ENCODE assay signal across 30 cellular contexts in the genomic region with DNA sequence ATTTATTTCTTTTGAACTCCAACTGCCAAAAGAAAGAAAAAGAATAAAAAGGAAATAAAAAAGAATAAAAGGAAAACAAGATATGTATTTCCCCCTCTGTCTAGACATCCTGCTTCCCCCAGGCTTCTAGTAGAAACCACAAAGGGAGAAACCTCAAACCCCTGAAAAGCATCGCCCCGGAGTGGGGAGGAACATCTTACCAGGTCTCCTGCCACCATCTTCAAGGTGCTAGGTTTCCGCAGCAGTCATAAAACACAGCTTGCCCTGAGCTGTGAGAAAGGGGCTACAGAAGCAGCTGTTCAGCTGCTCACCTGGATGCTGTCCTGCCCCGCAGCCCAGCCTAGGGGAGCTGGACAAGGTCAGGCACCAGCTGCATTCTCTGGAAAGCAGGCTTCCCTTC.
DNase-seq lines count a peak whose midpoint lies in the region; ATAC-seq and TF ChIP-seq lines count a peak whose summit lies in the region.
"Had no signal": no experiment of that assay in that cellular context is flagged by ENCODE, and none has a peak within 500 bp of the region (broad histone marks: within the 10 kb centered on the region; RNA-seq: fewer than 3 reads in every experiment).

No MANE protein-coding gene starts in this region.

- POLR2A ChIA-PET in PC-3 (lab: Charles Lee; ENCODE audit: unreplicated experiment): no interaction called here

- H3K79me2 ChIP-seq in PC-3 (ENCODE audit: low read length): no peaks in the 10 kb centered on the region

- TF ChIP-seq CTCF in WERI-Rb-1 (IDR thresholded peaks at IDR 0.05; ENCODE audit: low read depth, low read length): no peak
- TF ChIP-seq CTCF in PC-3 (conservative IDR thresholded peaks at IDR 0.05; ENCODE audit: low read depth, low read length): no peak
- TF ChIP-seq CTCF in psoas muscle (IDR thresholded peaks at IDR 0.05): no peak

- CTCF ChIA-PET in PC-3 (lab: Charles Lee): no interaction called here

- H3K27ac ChIP-seq in BLaER1: no peak overlapping the region
- H3K27ac ChIP-seq in WERI-Rb-1: peak overlapping the region; percentile 29; the same call in 1 of the 2 replicates
- no peak overlapping the region for H3K27ac ChIP-seq in PC-3 (ENCODE audit: low read length)
- H3K27ac ChIP-seq in psoas muscle: no peak overlapping the region
- H3K27ac ChIP-seq: 22Rv1, C4-2B, sigmoid colon had no signal

- H3K36me3 ChIP-seq in BLaER1 (no peaks in the 10 kb centered on the region), WERI-Rb-1 (no peaks in the 10 kb centered on the region), PC-3 (ENCODE audit: low read depth, low read length) (no peaks in the 10 kb centered on the region), psoas muscle (ENCODE audit: insufficient read depth in 1 of 2, low read depth in 1 of 2) (no peaks in the 10 kb centered on the region)
- H3K36me3 ChIP-seq: sigmoid colon had no signal

- H3K27me3 ChIP-seq in BLaER1 (no peaks in the 10 kb centered on the region), WERI-Rb-1 (ENCODE audit: insufficient read depth, low read depth, severe bottlenecking) (no peaks in the 10 kb centered on the region), PC-3 (ENCODE audit: low read length) (peaks cover 32% of the 10 kb centered on the region), psoas muscle (ENCODE audit: insufficient read depth in 3 of 3, low read length in 2 of 3) (no peaks in the 10 kb centered on the region)
- H3K27me3 ChIP-seq: sigmoid colon had no signal

- H3K9me3 ChIP-seq in BLaER1: no peaks in the 10 kb centered on the region
- H3K9me3 ChIP-seq in WERI-Rb-1 (ENCODE audit: severe bottlenecking): peaks cover 5% of the 10 kb centered on the region
- H3K9me3 ChIP-seq in PC-3 (ENCODE audit: low read length): no peaks in the 10 kb centered on the region
- H3K9me3 ChIP-seq in psoas muscle: no peaks in the 10 kb centered on the region
- H3K9me3 ChIP-seq: mucosa of descending colon, sigmoid colon had no signal

- H3K4me3 ChIP-seq in BLaER1 (no peak overlapping the region), WERI-Rb-1 (ENCODE audit: low read depth, low read length) (no peak overlapping the region), PC-3 (ENCODE audit: low read length) (no peak overlapping the region), psoas muscle (no peak overlapping the region)
- H3K4me3 ChIP-seq: mucosa of descending colon, sigmoid colon had no signal

- H2AFZ ChIP-seq in PC-3 (ENCODE audit: low read length): no peak overlapping the region

- intact Hi-C loops in PC-3 (cut with micrococcal nuclease) (no loop called here), psoas muscle (cut with DNase I) (no loop called here)

- no peak overlapping the region for H3K9ac ChIP-seq in BLaER1
- H3K9ac ChIP-seq in PC-3 (ENCODE audit: low read length): no peak overlapping the region

- no peaks in the 10 kb centered on the region for H3K9me2 ChIP-seq in PC-3 (replicated peaks; ENCODE audit: low read length)

- H3K4me2 ChIP-seq in BLaER1: peak overlapping the region; percentile 48
- H3K4me2 ChIP-seq in PC-3 (ENCODE audit: low read length): no peak overlapping the region

- ATAC-seq in activated naive CD8-positive, alpha-beta T cell treated with anti-CD3 and anti-CD28 coated beads, Interleukin-2, amount 50 U/mL, for 24 hours: peak; percentile 65
- ATAC-seq in PC-3: no peak
- no peak for ATAC-seq in psoas muscle
- ATAC-seq: left colon; mucosa of descending colon; stimulated activated effector memory CD8-positive, alpha-beta T cell treated with anti-CD3 and anti-CD28 coated beads, Interleukin-12 subunit alpha, Interleukin-12 subunit beta, amount 100 ng/mL, for 72 hours; WTC11 had no signal

- H3K27me3 Mint-ChIP-seq in T-helper 1 cell treated with Interleukin-12 subunit alpha and Interleukin-12 subunit beta and Interleukin-4 antibody, amounts not matched to agents 30 μg/mL and 1 μg/mL, for 36 hours (ENCODE audit: low read depth): peaks cover 32% of the 10 kb centered on the region
- H3K27me3 Mint-ChIP-seq in activated naive CD8-positive, alpha-beta T cell treated with anti-CD3 and anti-CD28 coated beads, Interleukin-2, amount 50 U/mL, for 24 hours: peaks cover 51% of the 10 kb centered on the region

- 78 to 86% (median 79%) methylated on average over 4 of the region's 4 CpGs for WGBS in psoas muscle, 3 donors

- H3K27ac Mint-ChIP-seq in T-helper 1 cell treated with Interleukin-12 subunit alpha and Interleukin-12 subunit beta and Interleukin-4 antibody, amounts not matched to agents 30 μg/mL and 1 μg/mL, for 36 hours: no peak overlapping the region
- H3K27ac Mint-ChIP-seq in activated naive CD8-positive, alpha-beta T cell treated with anti-CD3 and anti-CD28 coated beads, Interleukin-2, amount 50 U/mL, for 24 hours: no peak overlapping the region
- H3K27ac Mint-ChIP-seq: immature natural killer cell; nephron; stimulated activated effector memory CD8-positive, alpha-beta T cell treated with anti-CD3 and anti-CD28 coated beads, Interleukin-12 subunit alpha, Interleukin-12 subunit beta, amount 100 ng/mL, for 72 hours; WTC11 had no signal

- H4K20me1 ChIP-seq in BLaER1: no peaks in the 10 kb centered on the region
- no peaks in the 10 kb centered on the region for H4K20me1 ChIP-seq in PC-3 (ENCODE audit: low read length)

- peaks cover 17% of the 10 kb centered on the region for H3K4me1 Mint-ChIP-seq in T-helper 1 cell treated with Interleukin-12 subunit alpha and Interleukin-12 subunit beta and Interleukin-4 antibody, amounts not matched to agents 30 μg/mL and 1 μg/mL, for 36 hours (ENCODE audit: low read depth)
- H3K4me1 Mint-ChIP-seq in activated naive CD8-positive, alpha-beta T cell treated with anti-CD3 and anti-CD28 coated beads, Interleukin-2, amount 50 U/mL, for 24 hours: peaks cover 20% of the 10 kb centered on the region
- H3K4me1 Mint-ChIP-seq: WTC11 had no signal

- no TSS peak for BruUV-seq in PC-3 (replicated peaks; lab: Mats Ljungman, UMichigan)

- H3K4me1 ChIP-seq in BLaER1: peaks cover 13% of the 10 kb centered on the region
- no peaks in the 10 kb centered on the region for H3K4me1 ChIP-seq in PC-3 (ENCODE audit: insufficient read depth, low read length)
- H3K4me1 ChIP-seq in psoas muscle: peaks cover 23% of the 10 kb centered on the region
- H3K4me1 ChIP-seq: sigmoid colon had no signal

- H3K36me3 Mint-ChIP-seq in T-helper 1 cell treated with Interleukin-12 subunit alpha and Interleukin-12 subunit beta and Interleukin-4 antibody, amounts not matched to agents 30 μg/mL and 1 μg/mL, for 36 hours (ENCODE audit: low read depth): peaks cover 1% of the 10 kb centered on the region
- no peaks in the 10 kb centered on the region for H3K36me3 Mint-ChIP-seq in activated naive CD8-positive, alpha-beta T cell treated with anti-CD3 and anti-CD28 coated beads, Interleukin-2, amount 50 U/mL, for 24 hours (ENCODE audit: low read depth)
- H3K36me3 Mint-ChIP-seq: immature natural killer cell; stimulated activated effector memory CD8-positive, alpha-beta T cell treated with anti-CD3 and anti-CD28 coated beads, Interleukin-12 subunit alpha, Interleukin-12 subunit beta, amount 100 ng/mL, for 72 hours; WTC11 had no signal

- H3K9me3 Mint-ChIP-seq in T-helper 1 cell treated with Interleukin-12 subunit alpha and Interleukin-12 subunit beta and Interleukin-4 antibody, amounts not matched to agents 30 μg/mL and 1 μg/mL, for 36 hours: no peaks in the 10 kb centered on the region
- no peaks in the 10 kb centered on the region for H3K9me3 Mint-ChIP-seq in activated naive CD8-positive, alpha-beta T cell treated with anti-CD3 and anti-CD28 coated beads, Interleukin-2, amount 50 U/mL, for 24 hours
- H3K9me3 Mint-ChIP-seq: immature natural killer cell; stimulated activated effector memory CD8-positive, alpha-beta T cell treated with anti-CD3 and anti-CD28 coated beads, Interleukin-12 subunit alpha, Interleukin-12 subunit beta, amount 100 ng/mL, for 72 hours had no signal

- no peak for DNase-seq in T-helper 1 cell
- no peak for DNase-seq in WERI-Rb-1
- DNase-seq in activated naive CD8-positive, alpha-beta T cell treated with anti-CD3 and anti-CD28 coated beads, Interleukin-2, amount 50 U/mL, for 24 hours: no peak
- no peak for DNase-seq in PC-3
- DNase-seq in psoas muscle: no peak
- no peak for DNase-seq in NCI-H69 (lab: John Stamatoyannopoulos, UW)
- DNase-seq: activated gamma-delta T cell treated with Interleukin-2 at 50 U/mL for 16 hours; aorta; Calu3; DMS79; effector CD4-positive, alpha-beta T cell; GF-D8; IMR-90; left colon; mucosa of descending colon; NCI-H146; NCI-H2107; NCI-H446; NCI-H774; SHP77 treated with DMSO at 0.1 percent for 48 hours; sigmoid colon; stimulated activated CD4-positive, alpha-beta T cell treated with anti-CD3 and anti-CD28 coated beads, Interleukin-12 subunit alpha, Interleukin-12 subunit beta, amount 100 ng/mL, for 4 hours had no signal

- no peaks in the 10 kb centered on the region for H3F3A ChIP-seq in PC-3 (ENCODE audit: low read length, unreplicated experiment)

- peak overlapping the region; percentile 19 for H3K4me3 Mint-ChIP-seq in T-helper 1 cell treated with Interleukin-12 subunit alpha and Interleukin-12 subunit beta and Interleukin-4 antibody, amounts not matched to agents 30 μg/mL and 1 μg/mL, for 36 hours
- H3K4me3 Mint-ChIP-seq in activated naive CD8-positive, alpha-beta T cell treated with anti-CD3 and anti-CD28 coated beads, Interleukin-2, amount 50 U/mL, for 24 hours: no peak overlapping the region
- H3K4me3 Mint-ChIP-seq: nephron; stimulated activated effector memory CD8-positive, alpha-beta T cell treated with anti-CD3 and anti-CD28 coated beads, Interleukin-12 subunit alpha, Interleukin-12 subunit beta, amount 100 ng/mL, for 72 hours; WTC11 had no signal
